ENCODE assay signal across 10 cellular contexts in the genomic region with DNA sequence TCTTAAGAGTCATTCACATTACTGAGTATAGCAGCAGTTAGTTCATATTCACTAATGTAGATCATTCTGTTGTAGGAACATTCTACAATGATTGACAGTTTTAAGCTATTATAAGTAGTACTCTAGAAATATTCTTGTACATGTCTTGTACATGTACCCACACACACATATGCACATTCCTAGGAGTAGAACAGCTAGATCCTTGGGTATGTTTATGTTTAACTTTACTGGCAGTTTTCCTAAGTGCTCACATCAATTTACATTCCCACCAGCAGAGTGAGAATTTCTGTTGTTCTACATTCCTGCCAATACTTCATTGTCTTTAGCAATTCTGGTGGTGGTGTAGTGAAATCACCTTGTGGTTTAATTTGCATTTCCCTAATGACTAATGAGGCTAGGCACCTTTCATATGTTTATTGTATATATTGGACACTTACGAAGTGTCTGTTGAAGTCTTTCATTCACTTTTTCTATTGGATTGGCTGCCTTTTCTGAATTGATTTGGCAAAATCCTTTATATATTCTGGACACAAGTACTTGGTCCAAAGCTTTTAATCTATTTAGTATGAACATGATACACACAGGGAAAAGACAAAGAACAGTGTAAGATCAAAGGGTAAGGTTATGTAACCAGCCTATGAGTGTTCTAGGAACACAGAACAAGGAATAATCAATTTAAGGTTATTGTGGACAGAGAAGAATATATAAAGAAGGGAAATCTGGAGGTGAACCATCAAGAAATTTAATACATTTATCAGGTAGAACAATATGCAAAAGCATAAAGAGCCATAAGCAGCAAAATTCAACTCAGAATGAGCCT.
DNase-seq lines count a peak whose midpoint lies in the region; ATAC-seq, FAIRE-seq and TF ChIP-seq lines count a peak whose summit lies in the region.
"Had no signal": no experiment of that assay in that cellular context is flagged by ENCODE, and none has a peak within 500 bp of the region (broad histone marks: within the 10 kb centered on the region; RNA-seq: fewer than 3 reads in every experiment).

No MANE protein-coding gene starts in this region.

- no peak for FAIRE-seq in D721Med (lab: Jason Lieb, UNC)
- no peak for FAIRE-seq in RCC 7860 (lab: Jason Lieb, UNC)

- no peak overlapping the region for H2BK15ac ChIP-seq in mesenchymal stem cell (ENCODE audit: low read depth, poor library complexity, severe bottlenecking)

- no peaks in the 10 kb centered on the region for H3K27me3 ChIP-seq in mesenchymal stem cell (ENCODE audit: control insufficient read depth in 1 of 2, insufficient read depth in 1 of 2, low read length in 2 of 2)
- H3K27me3 ChIP-seq: cardiac muscle cell had no signal

- DNase-seq in mesenchymal stem cell (peak; percentile 41), D721Med (ENCODE audit: insufficient read length, low spot score) (no peak), Kasumi-1 (lab: John Stamatoyannopoulos, UW) (no peak), RCC 7860 (ENCODE audit: low spot score) (no peak), NCI-H1694 treated with DMSO at 0.1 percent for 48 hours (lab: John Stamatoyannopoulos, UW) (no peak)

- H2BK120ac ChIP-seq in mesenchymal stem cell (ENCODE audit: low read depth, low read length): no peak overlapping the region

- no peaks in the 10 kb centered on the region for H3K36me3 ChIP-seq in mesenchymal stem cell (ENCODE audit: control insufficient read depth in 1 of 2, insufficient read depth in 2 of 2, low read depth in 1 of 2, low read length in 2 of 2)
- H3K36me3 ChIP-seq: cardiac muscle cell, HAP-1 had no signal

- no peak for TF ChIP-seq CTCF in D721Med (IDR thresholded peaks at IDR 0.05; ENCODE audit: insufficient read depth, missing control alignments)

- H3K4me3 ChIP-seq in mesenchymal stem cell (ENCODE audit: insufficient read depth in 1 of 2, low read depth in 1 of 2, low read length in 2 of 2): no peak overlapping the region
- H3K4me3 ChIP-seq: cardiac muscle cell, HAP-1 had no signal

- H3K27ac ChIP-seq in mesenchymal stem cell (ENCODE audit: low read length, poor library complexity, severe bottlenecking): no peak overlapping the region
- H3K27ac ChIP-seq: cardiac muscle cell had no signal

- H2AK5ac ChIP-seq in mesenchymal stem cell (ENCODE audit: low read length, severe bottlenecking): no peak overlapping the region

- H2BK12ac ChIP-seq in mesenchymal stem cell (ENCODE audit: low read length in 2 of 2): no peak overlapping the region

- ATAC-seq in GM19035 (IDR thresholded peaks at IDR 0.05; ENCODE audit: unreplicated experiment) (peak; percentile 87), HG02623 (IDR thresholded peaks at IDR 0.05; ENCODE audit: unreplicated experiment) (peak; percentile 82), SK-N-SH treated with all-trans-retinoic acid at 6 μM for 48 hours (peak; percentile 61; the same call in 2 of the 3 replicates)

- no peaks in the 10 kb centered on the region for H3K4me1 ChIP-seq in mesenchymal stem cell (ENCODE audit: control insufficient read depth, insufficient read depth, low read depth, low read length)
- H3K4me1 ChIP-seq: HAP-1 had no signal

- H2BK5ac ChIP-seq in mesenchymal stem cell (ENCODE audit: low read depth, low read length, poor library complexity, severe bottlenecking): no peak overlapping the region

- H3K4ac ChIP-seq in mesenchymal stem cell (ENCODE audit: low read depth in 1 of 2, low read length in 2 of 2): no peak overlapping the region

- no peak overlapping the region for H3K9ac ChIP-seq in mesenchymal stem cell (ENCODE audit: low read length)

- H3K4me2 ChIP-seq in mesenchymal stem cell (ENCODE audit: low read length, poor library complexity, severe bottlenecking): no peak overlapping the region

- no peak overlapping the region for H3K23ac ChIP-seq in mesenchymal stem cell (ENCODE audit: low read length in 2 of 2)

- no peak overlapping the region for H4K91ac ChIP-seq in mesenchymal stem cell (ENCODE audit: low read length)

- no peak overlapping the region for H3K14ac ChIP-seq in mesenchymal stem cell (ENCODE audit: low read length in 2 of 2)

- no CpG with 5 or more reads among the region's 1 CpG for WGBS in mesenchymal stem cell

- H4K8ac ChIP-seq in mesenchymal stem cell (ENCODE audit: low read length): no peak overlapping the region

- no peaks in the 10 kb centered on the region for H3K9me3 ChIP-seq in mesenchymal stem cell (ENCODE audit: control insufficient read depth, low read length)
- H3K9me3 ChIP-seq: HAP-1 had no signal

- H3K79me1 ChIP-seq in mesenchymal stem cell (replicated peaks; ENCODE audit: low read length, poor library complexity, severe bottlenecking): peaks cover 26% of the 10 kb centered on the region

- H3K18ac ChIP-seq in mesenchymal stem cell (ENCODE audit: low read depth in 1 of 2, low read length in 2 of 2): no peak overlapping the region

- no peak overlapping the region for H2AFZ ChIP-seq in mesenchymal stem cell (ENCODE audit: low read depth, low read length)

TF ChIP-seq in SK-N-SH treated with all-trans-retinoic acid at 6 μM for 48 hours, 23 proteins besides CTCF, POLR2A, EP300 and RAD21:
- no peak for TF ChIP-seq ZNF70 (CRISPR knock-in tag; IDR thresholded peaks at IDR 0.05)
- TF ChIP-seq, protein P1, sequence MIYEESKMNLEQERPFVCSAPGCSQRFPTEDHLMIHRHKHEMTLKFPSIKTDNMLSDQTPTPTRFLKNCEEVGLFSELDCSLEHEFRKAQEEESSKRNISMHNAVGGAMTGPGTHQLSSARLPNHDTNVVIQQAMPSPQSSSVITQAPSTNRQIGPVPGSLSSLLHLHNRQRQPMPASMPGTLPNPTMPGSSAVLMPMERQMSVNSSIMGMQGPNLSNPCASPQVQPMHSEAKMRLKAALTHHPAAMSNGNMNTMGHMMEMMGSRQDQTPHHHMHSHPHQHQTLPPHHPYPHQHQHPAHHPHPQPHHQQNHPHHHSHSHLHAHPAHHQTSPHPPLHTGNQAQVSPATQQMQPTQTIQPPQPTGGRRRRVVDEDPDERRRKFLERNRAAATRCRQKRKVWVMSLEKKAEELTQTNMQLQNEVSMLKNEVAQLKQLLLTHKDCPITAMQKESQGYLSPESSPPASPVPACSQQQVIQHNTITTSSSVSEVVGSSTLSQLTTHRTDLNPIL (CRISPR knock-in tag; IDR thresholded peaks at IDR 0.05; ENCODE audit: low read depth): no peak
- no peak for TF ChIP-seq PPARA (CRISPR knock-in tag; IDR thresholded peaks at IDR 0.05; ENCODE audit: borderline replicate concordance)
- TF ChIP-seq BACH2 (CRISPR knock-in tag; IDR thresholded peaks at IDR 0.05; ENCODE audit: borderline replicate concordance): no peak
- no peak for TF ChIP-seq ZNF8 (CRISPR knock-in tag; IDR thresholded peaks at IDR 0.05)
- TF ChIP-seq, protein P2, sequence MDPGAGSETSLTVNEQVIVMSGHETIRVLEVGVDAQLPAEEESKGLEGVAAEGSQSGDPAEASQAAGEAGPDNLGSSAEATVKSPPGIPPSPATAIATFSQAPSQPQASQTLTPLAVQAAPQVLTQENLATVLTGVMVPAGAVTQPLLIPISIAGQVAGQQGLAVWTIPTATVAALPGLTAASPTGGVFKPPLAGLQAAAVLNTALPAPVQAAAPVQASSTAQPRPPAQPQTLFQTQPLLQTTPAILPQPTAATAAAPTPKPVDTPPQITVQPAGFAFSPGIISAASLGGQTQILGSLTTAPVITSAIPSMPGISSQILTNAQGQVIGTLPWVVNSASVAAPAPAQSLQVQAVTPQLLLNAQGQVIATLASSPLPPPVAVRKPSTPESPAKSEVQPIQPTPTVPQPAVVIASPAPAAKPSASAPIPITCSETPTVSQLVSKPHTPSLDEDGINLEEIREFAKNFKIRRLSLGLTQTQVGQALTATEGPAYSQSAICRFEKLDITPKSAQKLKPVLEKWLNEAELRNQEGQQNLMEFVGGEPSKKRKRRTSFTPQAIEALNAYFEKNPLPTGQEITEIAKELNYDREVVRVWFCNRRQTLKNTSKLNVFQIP (CRISPR knock-in tag; IDR thresholded peaks at IDR 0.05; ENCODE audit: borderline replicate concordance, low read depth): no peak
- no peak for TF ChIP-seq ZC3H10 (CRISPR knock-in tag; IDR thresholded peaks at IDR 0.05)
- TF ChIP-seq ESRRG (CRISPR knock-in tag; IDR thresholded peaks at IDR 0.05): no peak
- no peak for TF ChIP-seq OSR1 (CRISPR knock-in tag; IDR thresholded peaks at IDR 0.05)
- no peak for TF ChIP-seq TCF4 (CRISPR knock-in tag; IDR thresholded peaks at IDR 0.05; ENCODE audit: borderline replicate concordance)
- TF ChIP-seq ARNTL (CRISPR knock-in tag; IDR thresholded peaks at IDR 0.05; ENCODE audit: borderline replicate concordance, low read depth): no peak
- no peak for TF ChIP-seq TOX (CRISPR knock-in tag; IDR thresholded peaks at IDR 0.05; ENCODE audit: borderline replicate concordance)
